In genomic region chr21:26512664-26513063, GRCh38 we compare ENCODE assay signal across 20 cellular contexts.
DNase-seq lines count a peak whose midpoint lies in the region; ATAC-seq, FAIRE-seq and TF ChIP-seq lines count a peak whose summit lies in the region.
"Had no signal": no experiment of that assay in that cellular context is flagged by ENCODE, and none has a peak within 500 bp of the region (broad histone marks: within the 10 kb centered on the region; RNA-seq: fewer than 3 reads in every experiment).

No MANE protein-coding gene starts in this region.

- no peaks in the 10 kb centered on the region for H3K36me3 ChIP-seq in mammary epithelial cell (ENCODE audit: insufficient read depth, low read length)

- intact Hi-C loops in mammary epithelial cell (cut with micrococcal nuclease): no loop called here
- intact Hi-C loops in MCF 10A (cut with micrococcal nuclease): no loop called here

- no peaks in the 10 kb centered on the region for H3K79me2 ChIP-seq in mammary epithelial cell (ENCODE audit: insufficient read depth, low read length)

- no peak overlapping the region for H3K4me2 ChIP-seq in mammary epithelial cell (ENCODE audit: insufficient read depth, low read depth, low read length)
- H3K4me2 ChIP-seq: A549 had no signal

- no peaks in the 10 kb centered on the region for H3K27me3 Mint-ChIP-seq in MCF 10A (ENCODE audit: insufficient read depth, unreplicated experiment)
- no peaks in the 10 kb centered on the region for H3K27me3 Mint-ChIP-seq in WTC11 (ENCODE audit: low read depth)
- peaks cover 2% of the 10 kb centered on the region for H3K27me3 Mint-ChIP-seq in glutamatergic neuron (ENCODE audit: unreplicated experiment)
- H3K27me3 Mint-ChIP-seq: CD4-positive, alpha-beta T cell had no signal

- H3K4me1 Mint-ChIP-seq in MCF 10A (ENCODE audit: insufficient read depth, unreplicated experiment): peaks cover 20% of the 10 kb centered on the region
- H3K4me1 Mint-ChIP-seq in WTC11: peaks cover 21% of the 10 kb centered on the region
- peaks cover 25% of the 10 kb centered on the region for H3K4me1 Mint-ChIP-seq in glutamatergic neuron (ENCODE audit: low read depth, unreplicated experiment)

- WGBS in mammary epithelial cell (ENCODE audit: low coverage, missing lambda C conversion rate): 53% methylated on average over 5 of the region's 5 CpGs

- no peak for TF ChIP-seq CTCF in mammary epithelial cell (conservative IDR thresholded peaks at IDR 0.05 in 1 of 2, IDR thresholded peaks at IDR 0.05 in 1 of 2; ENCODE audit: extremely low read depth in 1 of 2, insufficient read depth in 1 of 2, low read depth in 1 of 2, low read length in 2 of 2)
- TF ChIP-seq CTCF in MCF 10A (IDR thresholded peaks at IDR 0.05; ENCODE audit: unreplicated experiment): no peak
- no peak for TF ChIP-seq CTCF in WTC11 (IDR thresholded peaks at IDR 0.05)
- TF ChIP-seq CTCF in glutamatergic neuron (IDR thresholded peaks at IDR 0.05; ENCODE audit: partially characterized antibody, unreplicated experiment): no peak

- H3K27ac Mint-ChIP-seq in MCF 10A (ENCODE audit: low read depth, unreplicated experiment): no peak overlapping the region
- peak overlapping the region; percentile 23 for H3K27ac Mint-ChIP-seq in WTC11
- peak overlapping the region; percentile 0 for H3K27ac Mint-ChIP-seq in glutamatergic neuron (ENCODE audit: unreplicated experiment)
- H3K27ac Mint-ChIP-seq: CD4-positive, alpha-beta T cell had no signal

- no peak overlapping the region for H3K27ac ChIP-seq in mammary epithelial cell (ENCODE audit: insufficient read depth, low read depth, low read length)
- H3K27ac ChIP-seq: 22Rv1, A549, C4-2B had no signal

- no peak overlapping the region for H3K9ac ChIP-seq in mammary epithelial cell (ENCODE audit: insufficient read depth, low read length)

- CTCF ChIA-PET in mammary epithelial cell (lab: Charles Lee; ENCODE audit: low non-redundant PET): no interaction called here
- CTCF ChIA-PET in MCF 10A (lab: Yijun Ruan, JAX): interaction anchor here (1.2 kb wide), 1 partner anchor 232 kb away, joined by 3 read pairs; no protein-coding TSS in a partner anchor
- CTCF ChIA-PET in WTC11 (lab: Charles Lee): no interaction called here

- no TSS peak for BruUV-seq in mammary epithelial cell (replicated peaks; lab: Mats Ljungman, UMichigan)
- BruUV-seq in MCF 10A (replicated peaks; lab: Mats Ljungman, UMichigan): no TSS peak

- H2AFZ ChIP-seq in mammary epithelial cell (ENCODE audit: low read depth, low read length): peak overlapping the region; percentile 42

- in situ Hi-C loops in mammary epithelial cell (cut with MboI; ENCODE audit: low sequenced_read_pairs in 2 of 2): no loop called here

- FAIRE-seq in urothelium cell line (lab: Jason Lieb, UNC): no peak
- FAIRE-seq: A549, D721Med, G401.6, GM12891, GM18507 had no signal

- H3K9me3 Mint-ChIP-seq in MCF 10A (ENCODE audit: unreplicated experiment): no peaks in the 10 kb centered on the region
- no peaks in the 10 kb centered on the region for H3K9me3 Mint-ChIP-seq in WTC11
- H3K9me3 Mint-ChIP-seq in glutamatergic neuron (ENCODE audit: unreplicated experiment): peaks cover 2% of the 10 kb centered on the region
- H3K9me3 Mint-ChIP-seq: CD4-positive, alpha-beta T cell had no signal

- no peaks in the 10 kb centered on the region for H4K20me1 ChIP-seq in mammary epithelial cell (ENCODE audit: insufficient read depth, low read length)

- peaks cover 12% of the 10 kb centered on the region for H3K4me1 ChIP-seq in mammary epithelial cell (ENCODE audit: insufficient read depth, low read length)
- H3K4me1 ChIP-seq: A549, Caco-2 had no signal

- H3K4me3 ChIP-seq in mammary epithelial cell (replicated peaks in 1 of 3; ENCODE audit: insufficient read depth in 1 of 3, low read depth in 2 of 3, low read length in 3 of 3): no peak overlapping the region
- H3K4me3 ChIP-seq: A549 had no signal

- H3K27me3 ChIP-seq in mammary epithelial cell (ENCODE audit: insufficient read depth, low read length): no peaks in the 10 kb centered on the region

- no peaks in the 10 kb centered on the region for H3K9me3 ChIP-seq in mammary epithelial cell (replicated peaks; ENCODE audit: insufficient read depth, low read length)
- H3K9me3 ChIP-seq: A549, Caco-2 had no signal

- dilution Hi-C loops in mammary epithelial cell (cut with HindIII; ENCODE audit: low sequenced_read_pairs): no loop called here

- no peaks in the 10 kb centered on the region for H3K36me3 Mint-ChIP-seq in MCF 10A (ENCODE audit: insufficient read depth, unreplicated experiment)
- H3K36me3 Mint-ChIP-seq in WTC11: peaks cover 2% of the 10 kb centered on the region; the same call in 1 of the 2 replicates
- H3K36me3 Mint-ChIP-seq in glutamatergic neuron (ENCODE audit: unreplicated experiment): no peaks in the 10 kb centered on the region

- ATAC-seq in WTC11 (peak; percentile 84), GM19035 (IDR thresholded peaks at IDR 0.05; ENCODE audit: unreplicated experiment) (no peak)
- ATAC-seq: A549 had no signal

- no peak overlapping the region for H3K4me3 Mint-ChIP-seq in MCF 10A (ENCODE audit: unreplicated experiment)
- no peak overlapping the region for H3K4me3 Mint-ChIP-seq in WTC11
- no peak overlapping the region for H3K4me3 Mint-ChIP-seq in glutamatergic neuron (ENCODE audit: unreplicated experiment)
- H3K4me3 Mint-ChIP-seq: CD4-positive, alpha-beta T cell had no signal

- DNase-seq in mammary epithelial cell (no peak), MCF 10A (ENCODE audit: unreplicated experiment) (no peak), WTC11 (ENCODE audit: low spot score) (no peak), glutamatergic neuron (no peak), NCI-H1092 (lab: John Stamatoyannopoulos, UW) (no peak), glomerular visceral epithelial cell (ENCODE audit: extremely low spot score) (no peak), urothelium cell line (ENCODE audit: low spot score) (no peak)
- DNase-seq: AML-193; Caco-2; CD4-positive, alpha-beta T cell; GOT3; HCEC 1CT had no signal

- POLR2A ChIA-PET in MCF 10A (lab: Yijun Ruan, JAX): no interaction called here
- POLR2A ChIA-PET in WTC11 (lab: Charles Lee): no interaction called here

TF ChIP-seq in WTC11, 78 proteins besides CTCF, POLR2A, EP300 and RAD21:
- TF ChIP-seq MYBL2 (CRISPR knock-in tag; IDR thresholded peaks at IDR 0.05): no peak
- TF ChIP-seq HMGA2 (CRISPR knock-in tag; IDR thresholded peaks at IDR 0.05): no peak
- TF ChIP-seq ZNF281 (CRISPR knock-in tag; IDR thresholded peaks at IDR 0.05): no peak
- TF ChIP-seq ZNF121 (CRISPR knock-in tag; IDR thresholded peaks at IDR 0.05): no peak
- TF ChIP-seq ZNF423 (CRISPR knock-in tag; IDR thresholded peaks at IDR 0.05): no peak
- TF ChIP-seq NR1H2 (CRISPR knock-in tag; IDR thresholded peaks at IDR 0.05): no peak
- TF ChIP-seq E2F4 (CRISPR knock-in tag; IDR thresholded peaks at IDR 0.05; ENCODE audit: borderline replicate concordance, low read depth): no peak
- TF ChIP-seq CREB1 (CRISPR knock-in tag; IDR thresholded peaks at IDR 0.05): no peak
- no peak for TF ChIP-seq ZSCAN18 (CRISPR knock-in tag; IDR thresholded peaks at IDR 0.05)
- no peak for TF ChIP-seq ZBTB21 (CRISPR knock-in tag; IDR thresholded peaks at IDR 0.05; ENCODE audit: borderline replicate concordance)
- TF ChIP-seq SMAD4 (CRISPR knock-in tag; IDR thresholded peaks at IDR 0.05): no peak
- no peak for TF ChIP-seq FOXP1 (CRISPR knock-in tag; IDR thresholded peaks at IDR 0.05; ENCODE audit: borderline replicate concordance)
- no peak for TF ChIP-seq GTF2I (CRISPR knock-in tag; conservative IDR thresholded peaks at IDR 0.05)
- TF ChIP-seq NFE2L1 (CRISPR knock-in tag; IDR thresholded peaks at IDR 0.05): no peak
